ENCODE assay signal across 8 cellular contexts in the genomic region with DNA sequence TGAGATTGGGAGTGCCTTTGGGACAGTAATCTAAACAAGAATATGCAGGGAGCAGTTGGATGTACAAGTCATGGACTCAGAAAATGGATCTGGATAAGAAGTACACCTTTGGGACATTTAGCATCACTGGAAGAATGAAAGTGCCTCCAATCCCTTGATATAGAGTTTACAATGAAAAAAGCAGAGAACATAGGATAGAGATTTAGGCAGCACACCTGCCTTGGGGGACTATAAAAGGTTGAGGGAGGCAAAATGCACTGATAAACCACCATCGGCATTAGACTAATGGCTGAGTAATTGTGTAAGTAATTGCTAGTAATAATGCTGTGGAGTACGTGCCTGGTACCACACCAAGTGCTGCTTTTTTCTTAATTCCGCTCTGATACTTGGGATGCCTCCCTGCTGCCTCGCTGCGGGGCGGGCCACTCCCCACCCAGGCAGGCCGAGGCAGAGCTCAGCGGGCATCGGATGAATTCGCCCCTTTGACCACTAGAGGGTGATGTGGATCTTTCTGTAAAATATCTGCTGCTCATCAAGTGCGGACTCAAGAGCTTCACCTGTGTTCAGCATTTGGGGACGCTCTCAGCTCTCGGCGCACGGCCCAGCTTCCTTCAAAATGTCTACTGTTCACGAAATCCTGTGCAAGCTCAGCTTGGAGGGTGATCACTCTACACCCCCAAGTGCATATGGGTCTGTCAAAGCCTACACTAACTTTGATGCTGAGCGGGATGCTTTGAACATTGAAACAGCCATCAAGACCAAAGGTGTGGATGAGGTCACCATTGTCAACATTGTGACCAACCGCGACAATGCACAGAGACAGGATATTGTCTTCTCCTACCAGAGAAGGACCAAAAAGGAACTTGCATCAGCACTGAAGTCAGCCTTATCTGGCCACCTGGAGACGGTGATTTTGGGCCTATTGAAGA.
DNase-seq lines count a peak whose midpoint lies in the region; ATAC-seq and TF ChIP-seq lines count a peak whose summit lies in the region.

No MANE protein-coding gene starts in this region.

- no peak overlapping the region for H3K4me3 ChIP-seq in endodermal cell (ENCODE audit: low read length)

- peak; percentile 80 for ATAC-seq in HG03520 (IDR thresholded peaks at IDR 0.05; ENCODE audit: unreplicated experiment)

- H3K4me3 Mint-ChIP-seq in endodermal cell = no peak overlapping the region

- H3K4me1 ChIP-seq in endodermal cell (ENCODE audit: control insufficient read depth, insufficient read depth, low read length) = no peaks in the 10 kb centered on the region

- DNase-seq in GM13976 (ENCODE audit: low spot score) (peak; percentile 88), NCI-H82 treated with DMSO at 0.1 percent for 48 hours (lab: John Stamatoyannopoulos, UW; ENCODE audit: unreplicated experiment) (peak; percentile 64), endodermal cell (peak; percentile 92), midbrain (lab: John Stamatoyannopoulos, UW) (peak; percentile 85)
- peak; percentile 34 to 35 for DNase-seq in activated CD8-positive, alpha-beta memory T cell treated with anti-CD3 and anti-CD28 coated beads for 1 hour (ENCODE audit: extremely low read depth in 1 of 2, low read depth in 1 of 2)
- DNase-seq in stimulated activated CD8-positive, alpha-beta memory T cell treated with anti-CD3 and anti-CD28 coated beads, Interleukin-4, amount 100 ng/mL, for 4 hours (ENCODE audit: low read depth in 2 of 2, low spot score in 1 of 2) = peak; percentile 24 to 37

- 34 to 47% methylated on average over 12 to 20 of the region's 20 CpGs for WGBS in endodermal cell (ENCODE audit: insufficient coverage in 1 of 2, insufficient read length in 1 of 2), 2 experiments

- H3K36me3 ChIP-seq in endodermal cell (ENCODE audit: control insufficient read depth, insufficient read depth, low read length) = no peaks in the 10 kb centered on the region

- no peak overlapping the region for H3K9ac ChIP-seq in endodermal cell (ENCODE audit: extremely low read depth, low read length, poor library complexity, severe bottlenecking)

- H3K4me1 Mint-ChIP-seq in endodermal cell = peaks cover 2% of the 10 kb centered on the region

- no peak overlapping the region for H3K27ac Mint-ChIP-seq in endodermal cell

- H3K9me3 ChIP-seq in endodermal cell (ENCODE audit: control insufficient read depth, low read length) = no peaks in the 10 kb centered on the region

- in situ Hi-C loops in GM13976 (cut with MboI; ENCODE audit: low sequenced_read_pairs, unreplicated experiment) = no loop called here

- TF ChIP-seq CTCF in 22Rv1 (IDR thresholded peaks at IDR 0.05) (peak; percentile 96), GM13976 (IDR thresholded peaks at IDR 0.05; ENCODE audit: borderline replicate concordance, control extremely low read depth, extremely low read depth, insufficient read depth, missing control alignments) (peak; percentile 74), endodermal cell (conservative IDR thresholded peaks at IDR 0.05) (peak; percentile 94)

- no peak overlapping the region for H3K27ac ChIP-seq in 22Rv1
- H3K27ac ChIP-seq in endodermal cell (ENCODE audit: low read depth, low read length) = no peak overlapping the region

- peaks cover 2% of the 10 kb centered on the region for H3K9me3 Mint-ChIP-seq in endodermal cell

- no peaks in the 10 kb centered on the region for H3K27me3 ChIP-seq in endodermal cell (ENCODE audit: control insufficient read depth, insufficient read depth, low read length, poor library complexity, severe bottlenecking)

- no peaks in the 10 kb centered on the region for H3K36me3 Mint-ChIP-seq in endodermal cell (ENCODE audit: low read depth)

- peaks cover 22% of the 10 kb centered on the region for H3K27me3 Mint-ChIP-seq in endodermal cell (ENCODE audit: insufficient read depth)

Comparison
In these comparisons a context has a peak if more than half of its experiments do, and no peak if none do; other contexts are left out.
1. DNase-seq: peak in every context shown above with its lines; median percentile 92 in endodermal cell; 88 in GM13976; 85 in midbrain; 64 in NCI-H82 treated with DMSO at 0.1 percent for 48 hours; 34 in activated CD8-positive, alpha-beta memory T cell treated with anti-CD3 and anti-CD28 coated beads for 1 hour; 30 in stimulated activated CD8-positive, alpha-beta memory T cell treated with anti-CD3 and anti-CD28 coated beads, Interleukin-4, amount 100 ng/mL, for 4 hours.